30 cellular contexts compared by ENCODE assay signal in the genomic region with DNA sequence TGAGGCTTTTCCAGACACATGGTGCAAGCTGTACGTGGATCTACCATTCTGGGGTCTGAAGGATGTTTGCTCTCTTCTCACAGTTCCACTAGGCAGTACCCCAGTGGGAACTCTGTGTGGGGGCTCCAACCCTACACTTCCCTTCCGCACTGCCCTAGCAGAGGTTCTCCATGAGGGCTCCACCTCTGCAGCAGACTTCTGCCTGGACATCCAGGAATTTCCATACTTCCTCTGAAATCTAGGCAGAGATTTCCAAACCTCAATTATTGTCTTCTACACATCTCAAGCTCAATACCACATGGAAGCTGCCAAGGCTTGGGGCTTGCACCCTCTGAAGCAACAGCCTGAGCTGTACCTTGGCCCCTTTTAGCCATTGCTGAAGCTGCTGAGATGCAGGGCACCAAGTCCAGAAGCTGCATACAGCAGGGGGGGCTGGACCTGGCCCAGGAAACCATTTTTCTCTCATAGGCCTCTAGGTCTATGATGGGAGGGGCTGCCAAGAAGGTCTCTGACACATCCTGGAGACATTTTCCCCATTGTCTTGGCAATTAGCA.
"Had no signal": no experiment of that assay in that cellular context is flagged by ENCODE, and none has a peak within 500 bp of the region (broad histone marks: within the 10 kb centered on the region; RNA-seq: fewer than 3 reads in every experiment).

No MANE protein-coding gene starts in this region.

- H3K4me3 ChIP-seq: cardiac muscle cell, SK-N-MC had no signal

- FAIRE-seq: astrocyte, TTC549 had no signal

- H3K27me3 ChIP-seq: cardiac muscle cell had no signal

- H3K27ac ChIP-seq: cardiac muscle cell, SK-N-MC had no signal

- H3K36me3 ChIP-seq: cardiac muscle cell had no signal

- DNase-seq: activated B cell treated with CpG ODN at 0.5 μM for 24 hours; activated CD4-positive, alpha-beta memory T cell treated with anti-CD3 and anti-CD28 coated beads for 36 hours; activated CD4-positive, alpha-beta T cell treated with anti-CD3 and anti-CD28 coated beads for 1 hour; activated CD4-positive, alpha-beta T cell treated with anti-CD3 and anti-CD28 coated beads, Interleukin-2, amount 10 ng/mL, durations not matched to agents 24 days and 14 days; activated CD8-positive, alpha-beta memory T cell treated with anti-CD3 and anti-CD28 coated beads for 24 hours; activated effector memory CD4-positive, alpha-beta T cell treated with anti-CD3 and anti-CD28 coated beads, Interleukin-2, amount 50 U/mL, for 16 hours; activated naive CD4-positive, alpha-beta T cell treated with Interleukin-2 at 50 U/mL for 16 hours; activated naive CD8-positive, alpha-beta T cell treated with anti-CD3 and anti-CD28 coated beads, Interleukin-2, amount 50 U/mL, for 24 hours; activated T-cell treated with anti-CD3 and anti-CD28 coated beads, Interleukin-2, amount 50 U/mL, for 4 hours; amygdala; NCI-H1092; NCI-H1417 treated with DMSO at 0.1 percent for 48 hours; NCI-H1694; NCI-H2029; NCI-H2107; NCI-H2171 treated with DMSO at 0.1 percent for 48 hours; NCI-H226; NCI-H526; NCI-H82; OCI-M1; RPMI8226; T-cell; T1000 had no signal

- ATAC-seq: activated naive CD4-positive, alpha-beta T cell treated with anti-CD3 and anti-CD28 coated beads, Interleukin-2, amount 50 U/mL, for 72 hours; activated naive CD8-positive, alpha-beta T cell treated with anti-CD3 and anti-CD28 coated beads, Interleukin-2, amount 50 U/mL, for 24 hours; activated T-cell treated with anti-CD3 and anti-CD28 coated beads, Interleukin-2, amount 50 U/mL, for 4 hours; Panc1; Right ventricle myocardium inferior; T-cell had no signal
